ENCODE assay signal across 9 cellular contexts in genomic region chr17:75645501-75645888, GRCh38. TPM values are rescaled to one million over a fixed set of nuclear protein-coding genes. Genes with fewer than 3 reads are reported as not detected.
DNase-seq lines count a peak whose midpoint lies in the region; ATAC-seq, FAIRE-seq and TF ChIP-seq lines count a peak whose summit lies in the region.
"Had no signal": no experiment of that assay in that cellular context is flagged by ENCODE, and none has a peak within 500 bp of the region (broad histone marks: within the 10 kb centered on the region; RNA-seq: fewer than 3 reads in every experiment).

No MANE protein-coding gene starts in this region.

- H3K27me3 Mint-ChIP-seq in activated naive CD4-positive, alpha-beta T cell treated with anti-CD3 and anti-CD28 coated beads, Interleukin-2, amount 10 ng/mL, durations not matched to agents 7 days and 5 days = no peaks in the 10 kb centered on the region
- H3K27me3 Mint-ChIP-seq: IgD-negative memory B cell had no signal

- no peak overlapping the region for H3K4me3 ChIP-seq in body of pancreas
- H3K4me3 ChIP-seq in right lobe of liver = no peak overlapping the region

- TF ChIP-seq CTCF in body of pancreas (IDR thresholded peaks at IDR 0.05) (no peak), right lobe of liver (IDR thresholded peaks at IDR 0.05) (no peak)

- H3K9me3 ChIP-seq in body of pancreas (no peaks in the 10 kb centered on the region), right lobe of liver (no peaks in the 10 kb centered on the region)

- WGBS in body of pancreas, 2 donors = 21 to 45% methylated on average over 5 to 7 of the region's 7 CpGs
- 62% methylated on average over 4 of the region's 7 CpGs for WGBS in right lobe of liver (ENCODE audit: insufficient coverage, low coverage, low lambda C conversion rate, missing lambda C conversion rate)

- no peak for ATAC-seq in activated naive CD4-positive, alpha-beta T cell treated with anti-CD3 and anti-CD28 coated beads, Interleukin-2, amount 50 U/mL, for 72 hours
- ATAC-seq in body of pancreas = peak; percentile 52
- no peak for ATAC-seq in right lobe of liver
- ATAC-seq in GM21717 (IDR thresholded peaks at IDR 0.05; ENCODE audit: unreplicated experiment) = no peak
- ATAC-seq in GM21528 (IDR thresholded peaks at IDR 0.05; ENCODE audit: low FRiP score, unreplicated experiment) = no peak

- peaks cover 15% of the 10 kb centered on the region for H3K4me1 Mint-ChIP-seq in activated naive CD4-positive, alpha-beta T cell treated with anti-CD3 and anti-CD28 coated beads, Interleukin-2, amount 10 ng/mL, durations not matched to agents 7 days and 5 days

- TF ChIP-seq POLR2A in body of pancreas (IDR thresholded peaks at IDR 0.05) (no peak), right lobe of liver (IDR thresholded peaks at IDR 0.05) (no peak)

- H3K27ac Mint-ChIP-seq in activated naive CD4-positive, alpha-beta T cell treated with anti-CD3 and anti-CD28 coated beads, Interleukin-2, amount 50 U/mL, for 72 hours = peak overlapping the region; percentile 10 to 36
- no peak overlapping the region for H3K27ac Mint-ChIP-seq in activated naive CD4-positive, alpha-beta T cell treated with anti-CD3 and anti-CD28 coated beads, Interleukin-2, amount 10 ng/mL, durations not matched to agents 7 days and 5 days
- H3K27ac Mint-ChIP-seq: IgD-negative memory B cell had no signal

- no peaks in the 10 kb centered on the region for H3K36me3 ChIP-seq in body of pancreas (replicated peaks in 1 of 2; ENCODE audit: insufficient read depth in 1 of 2, low read depth in 2 of 2)
- peaks cover 0 to 10% (median 4%) of the 10 kb centered on the region in 4 donors for H3K36me3 ChIP-seq in right lobe of liver

- no peak for DNase-seq in activated naive CD4-positive, alpha-beta T cell treated with anti-CD3 and anti-CD28 coated beads, Interleukin-2, amount 50 U/mL, for 72 hours (ENCODE audit: low spot score in 2 of 2)
- DNase-seq in activated naive CD4-positive, alpha-beta T cell treated with anti-CD3 and anti-CD28 coated beads, Interleukin-2, amount 10 ng/mL, durations not matched to agents 7 days and 5 days = no peak
- DNase-seq in body of pancreas = peak; percentile 51 to 80 (median 69)
- peak in 1 of 3 donors; percentile 37 for DNase-seq in right lobe of liver
- DNase-seq in urothelium cell line (ENCODE audit: low spot score) = no peak
- no peak for DNase-seq in NCI-H524 (lab: John Stamatoyannopoulos, UW)

- H3K4me1 ChIP-seq in body of pancreas (peaks cover 54% of the 10 kb centered on the region), right lobe of liver (peaks cover 0 to 15% (median 6%) of the 10 kb centered on the region in 4 donors)

- H3K27ac ChIP-seq in body of pancreas (peak overlapping the region; percentile 92 to 98 (median 96)), right lobe of liver (peak overlapping the region; percentile 54 to 86 (median 85))

- H3K4me3 Mint-ChIP-seq in activated naive CD4-positive, alpha-beta T cell treated with anti-CD3 and anti-CD28 coated beads, Interleukin-2, amount 10 ng/mL, durations not matched to agents 7 days and 5 days = no peak overlapping the region
- H3K4me3 Mint-ChIP-seq: IgD-negative memory B cell had no signal

- peak; percentile 77 for FAIRE-seq in urothelium cell line (lab: Jason Lieb, UNC)

- CTCF ChIA-PET in activated naive CD4-positive, alpha-beta T cell treated with anti-CD3 and anti-CD28 coated beads, Interleukin-2, amount 10 ng/mL, durations not matched to agents 7 days and 5 days (lab: Charles Lee) = interaction anchor here (1.0 to 6.5 kb wide), 4 partner anchors 9 to 104 kb away, joined by 3 to 78 read pairs (median 16); partner anchors contain the start of gene SMIM5

- no peaks in the 10 kb centered on the region for H3K36me3 Mint-ChIP-seq in activated naive CD4-positive, alpha-beta T cell treated with anti-CD3 and anti-CD28 coated beads, Interleukin-2, amount 50 U/mL, for 72 hours
- peaks cover 12% of the 10 kb centered on the region for H3K36me3 Mint-ChIP-seq in activated naive CD4-positive, alpha-beta T cell treated with anti-CD3 and anti-CD28 coated beads, Interleukin-2, amount 10 ng/mL, durations not matched to agents 7 days and 5 days

- intact Hi-C loops in body of pancreas (cut with DNase I) = no loop called here
- intact Hi-C loops in right lobe of liver (cut with DNase I) = no loop called here

- H3K9me3 Mint-ChIP-seq in activated naive CD4-positive, alpha-beta T cell treated with anti-CD3 and anti-CD28 coated beads, Interleukin-2, amount 50 U/mL, for 72 hours = no peaks in the 10 kb centered on the region
- H3K9me3 Mint-ChIP-seq in activated naive CD4-positive, alpha-beta T cell treated with anti-CD3 and anti-CD28 coated beads, Interleukin-2, amount 10 ng/mL, durations not matched to agents 7 days and 5 days = no peaks in the 10 kb centered on the region
- H3K9me3 Mint-ChIP-seq: IgD-negative memory B cell had no signal

- H3K27me3 ChIP-seq in body of pancreas = no peaks in the 10 kb centered on the region
- H3K27me3 ChIP-seq in right lobe of liver = no peaks in the 10 kb centered on the region

RNA-seq across cellular contexts. Expression of gene SMIM5, which starts 12.3 kb away (rescaled TPM):
- total RNA-seq in activated naive CD4-positive, alpha-beta T cell treated with anti-CD3 and anti-CD28 coated beads, Interleukin-2, amount 50 U/mL, for 72 hours = under 1 TPM; 0.06 to 0.32 TPM
- 1 to 10 TPM; 3.3 to 5.2 TPM for total RNA-seq in body of pancreas
- total RNA-seq in right lobe of liver = under 1 TPM in 5 of 6 experiments, not detected in 1; 0.06 to 0.78 (median 0.29) TPM

RNA-seq across cellular contexts. Expression of gene RECQL5, which starts 21.5 kb away (rescaled TPM):
- total RNA-seq in activated naive CD4-positive, alpha-beta T cell treated with anti-CD3 and anti-CD28 coated beads, Interleukin-2, amount 50 U/mL, for 72 hours = 10 to 100 TPM; 35.1 to 47.4 TPM
- total RNA-seq in body of pancreas (10 to 100 TPM in 1 of 2 donors, 1 to 10 TPM in 1; 8.6 to 38.6 TPM), right lobe of liver (10 to 100 TPM; 13.5 to 24.8 (median 18.4) TPM)

RNA-seq across cellular contexts. Expression of gene SAP30BP, which starts 21.6 kb away (rescaled TPM):
- 10 to 100 TPM; 76.3 to 78.8 TPM for total RNA-seq in activated naive CD4-positive, alpha-beta T cell treated with anti-CD3 and anti-CD28 coated beads, Interleukin-2, amount 50 U/mL, for 72 hours
- 10 to 100 TPM; 47.2 to 73.8 TPM for total RNA-seq in body of pancreas
- 10 to 100 TPM; 24.0 to 36.0 (median 27.0) TPM for total RNA-seq in right lobe of liver

RNA-seq across cellular contexts. Expression of gene MYO15B, which starts 57.9 kb away (rescaled TPM):
- total RNA-seq in activated naive CD4-positive, alpha-beta T cell treated with anti-CD3 and anti-CD28 coated beads, Interleukin-2, amount 50 U/mL, for 72 hours = 10 to 100 TPM; 38.4 to 45.0 TPM
- total RNA-seq in body of pancreas (100 to 1,000 TPM in 1 of 2 donors, 10 to 100 TPM in 1; 61.2 to 183 TPM), right lobe of liver (100 to 1,000 TPM in 1 of 6 experiments, 10 to 100 TPM in 5; 26.4 to 104 (median 52.9) TPM)

Comparison
In these comparisons a context has a peak if more than half of its experiments do, and no peak if none do; other contexts are left out.
1. DNase-seq: peak in body of pancreas (4 of 4); none in activated naive CD4-positive, alpha-beta T cell treated with anti-CD3 and anti-CD28 coated beads, Interleukin-2, amount 50 U/mL, for 72 hours (0 of 2), activated naive CD4-positive, alpha-beta T cell treated with anti-CD3 and anti-CD28 coated beads, Interleukin-2, amount 10 ng/mL, durations not matched to agents 7 days and 5 days (single experiment), urothelium cell line (single experiment) and NCI-H524 (0 of 2).